In the genomic region with DNA sequence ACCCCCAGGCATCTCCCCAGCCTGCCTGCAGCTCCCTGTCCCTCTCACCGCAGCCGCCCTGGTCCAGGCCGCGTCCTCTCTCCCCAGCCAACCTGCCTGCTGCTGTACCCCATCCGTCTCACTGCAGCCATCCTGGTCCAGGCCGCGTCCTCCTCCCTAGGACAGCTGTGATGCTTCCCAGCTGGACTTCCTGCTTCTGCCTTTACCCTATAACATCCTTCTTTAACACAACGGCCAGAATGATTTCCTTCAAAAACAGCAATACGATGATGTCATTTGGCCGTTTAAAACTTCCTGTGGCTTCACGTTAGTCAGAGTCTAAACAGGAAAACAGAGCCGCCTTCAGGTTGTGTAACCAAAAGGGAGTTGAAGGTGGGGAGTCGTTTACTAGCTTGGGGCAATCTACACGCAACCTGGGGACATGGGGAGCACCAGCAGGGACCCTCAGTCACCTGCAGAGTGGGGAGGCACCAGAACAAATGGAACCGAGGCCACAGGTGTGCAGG, we compare ENCODE assay signal across 11 cellular contexts. TPM values are rescaled to one million over a fixed set of nuclear protein-coding genes. Genes with fewer than 3 reads are reported as not detected.
A peak's percentile ranks its signal among the peaks of the same experiment; 100 is the strongest.
DNase-seq lines count a peak whose midpoint lies in the region; ATAC-seq and TF ChIP-seq lines count a peak whose summit lies in the region.
"Had no signal": no experiment of that assay in that cellular context is flagged by ENCODE, and none has a peak within 500 bp of the region (broad histone marks: within the 10 kb centered on the region; RNA-seq: fewer than 3 reads in every experiment).

No MANE protein-coding gene starts in this region.

- POLR2A ChIA-PET in Caco-2 (lab: Charles Lee) = no interaction called here

- H3K4me1 Mint-ChIP-seq in CD14-positive monocyte = peaks cover 22% of the 10 kb centered on the region
- peaks cover 24% of the 10 kb centered on the region for H3K4me1 Mint-ChIP-seq in T-helper 2 cell treated with Interferon-gamma antibody and Interleukin-4, amounts not matched to agents 5 μg/mL and 100 μg/mL, for 36 hours (ENCODE audit: low read depth)
- no peaks in the 10 kb centered on the region for H3K4me1 Mint-ChIP-seq in Caco-2 (ENCODE audit: low read depth, unreplicated experiment)

- no peaks in the 10 kb centered on the region for H3K36me3 ChIP-seq in Caco-2 (ENCODE audit: control insufficient read depth, insufficient read depth, low read length)

- H3K4me3 ChIP-seq in HL-60 (replicated peaks; ENCODE audit: insufficient read depth, low read length) (peak overlapping the region; percentile 30), Caco-2 (ENCODE audit: low read depth, low read length) (no peak overlapping the region)

- CTCF ChIA-PET in Caco-2 (lab: Charles Lee) = interaction anchor here (0.6 kb wide), 1 partner anchor 1043 kb away, joined by 3 read pairs; no protein-coding TSS in a partner anchor

- peak overlapping the region; percentile 62 for H3K27ac ChIP-seq in HL-60 (replicated peaks)

- H3K36me3 Mint-ChIP-seq in CD14-positive monocyte (no peaks in the 10 kb centered on the region), Caco-2 (ENCODE audit: insufficient read depth, unreplicated experiment) (peaks cover 6% of the 10 kb centered on the region)
- H3K36me3 Mint-ChIP-seq in T-helper 2 cell treated with Interferon-gamma antibody and Interleukin-4, amounts not matched to agents 5 μg/mL and 100 μg/mL, for 36 hours (ENCODE audit: low read depth) = peaks cover 18% of the 10 kb centered on the region

- H3K9me3 ChIP-seq in Caco-2 = no peaks in the 10 kb centered on the region; the same call in 1 of the 2 replicates

- peaks cover 6 to 16% (median 15%) of the 10 kb centered on the region in 3 donors for H3K27me3 Mint-ChIP-seq in CD14-positive monocyte (ENCODE audit: low read depth in 3 of 3)
- peaks cover 3% of the 10 kb centered on the region for H3K27me3 Mint-ChIP-seq in T-helper 2 cell treated with Interferon-gamma antibody and Interleukin-4, amounts not matched to agents 5 μg/mL and 100 μg/mL, for 36 hours (ENCODE audit: low read depth)
- H3K27me3 Mint-ChIP-seq in Caco-2 (ENCODE audit: insufficient read depth, unreplicated experiment) = peaks cover 15% of the 10 kb centered on the region

- H3K4me3 Mint-ChIP-seq in CD14-positive monocyte (no peak overlapping the region), Caco-2 (ENCODE audit: unreplicated experiment) (no peak overlapping the region)
- H3K4me3 Mint-ChIP-seq in T-helper 2 cell treated with Interferon-gamma antibody and Interleukin-4, amounts not matched to agents 5 μg/mL and 100 μg/mL, for 36 hours = peak overlapping the region; percentile 86

- H3K4me1 ChIP-seq in Caco-2 = no peaks in the 10 kb centered on the region

- no TSS peak for BruUV-seq in Caco-2 (replicated peaks; lab: Mats Ljungman, UMichigan)

- H3K9me3 Mint-ChIP-seq in CD14-positive monocyte (peaks cover 4 to 21% (median 10%) of the 10 kb centered on the region in 7 donors), Caco-2 (ENCODE audit: unreplicated experiment) (peaks cover 25% of the 10 kb centered on the region)
- peaks cover 12% of the 10 kb centered on the region for H3K9me3 Mint-ChIP-seq in T-helper 2 cell treated with Interferon-gamma antibody and Interleukin-4, amounts not matched to agents 5 μg/mL and 100 μg/mL, for 36 hours

- no peak for ATAC-seq in GM19463 (IDR thresholded peaks at IDR 0.05; ENCODE audit: unreplicated experiment)
- no peak for ATAC-seq in HG02885 (IDR thresholded peaks at IDR 0.05; ENCODE audit: poor library complexity, unreplicated experiment)
- ATAC-seq in GM21717 (IDR thresholded peaks at IDR 0.05; ENCODE audit: unreplicated experiment) = no peak
- ATAC-seq: Panc1 had no signal

- H3K27me3 ChIP-seq in HL-60 (ENCODE audit: insufficient read depth, poor library complexity, severe bottlenecking) (no peaks in the 10 kb centered on the region), Caco-2 (replicated peaks; ENCODE audit: control insufficient read depth, insufficient read depth, low read length) (no peaks in the 10 kb centered on the region; the same call in 1 of the 2 replicates)

- TF ChIP-seq CTCF in CD14-positive monocyte (IDR thresholded peaks at IDR 0.05) (no peak), HL-60 (IDR thresholded peaks at IDR 0.05; ENCODE audit: insufficient read depth, low read length) (no peak), Caco-2 (IDR thresholded peaks at IDR 0.05; ENCODE audit: insufficient read depth in 1 of 2, low read depth in 1 of 2, low read length in 1 of 2, severe bottlenecking in 1 of 2, unreplicated experiment in 1 of 2) (no peak)

- intact Hi-C loops in CD14-positive monocyte (cut with micrococcal nuclease) (loop anchor here in 1 of 2 donors (10.0 kb wide), 1 partner anchor 243 kb away; no protein-coding TSS in a partner anchor), Caco-2 (cut with micrococcal nuclease; ENCODE audit: unreplicated experiment) (no loop called here)

- DNase-seq in CD14-positive monocyte (ENCODE audit: low spot score) = no peak
- DNase-seq in HL-60 (ENCODE audit: low read depth in 1 of 2, low spot score in 1 of 2) = peak; percentile 86 to 90
- peak; percentile 34 for DNase-seq in T-helper 2 cell treated with Interferon-gamma antibody and Interleukin-4, amounts not matched to agents 5 μg/mL and 100 μg/mL, for 36 hours (ENCODE audit: low spot score)
- DNase-seq in glomerular visceral epithelial cell (ENCODE audit: extremely low spot score) = peak; percentile 26
- DNase-seq in Caco-2 = no peak
- DNase-seq: anterior cingulate cortex, kidney had no signal

- H3K27ac Mint-ChIP-seq in CD14-positive monocyte (peak overlapping the region in 5 of 7 donors; percentile 13 to 88 (median 58)), Caco-2 (ENCODE audit: unreplicated experiment) (no peak overlapping the region)
- peak overlapping the region; percentile 96 for H3K27ac Mint-ChIP-seq in T-helper 2 cell treated with Interferon-gamma antibody and Interleukin-4, amounts not matched to agents 5 μg/mL and 100 μg/mL, for 36 hours

RNA-seq across cellular contexts. Expression of gene ZFAND2A, which starts 32.2 kb away (rescaled TPM):
- 10 to 100 TPM; 30.6 to 35.1 TPM for polyA plus RNA-seq in CD14-positive monocyte
- total RNA-seq in Caco-2 (2022) = 32.1 and 33.6 TPM in 2 replicates

RNA-seq across cellular contexts. Expression of gene UNCX, which starts 40.4 kb away (rescaled TPM):
- not detected for polyA plus RNA-seq in CD14-positive monocyte
- not detected in 2 replicates for total RNA-seq in Caco-2 (2022)

Comparison
In these comparisons a context has a peak if more than half of its experiments do, and no peak if none do; other contexts are left out.
1. DNase-seq: peak in HL-60 (2 of 2), T-helper 2 cell treated with Interferon-gamma antibody and Interleukin-4, amounts not matched to agents 5 μg/mL and 100 μg/mL, for 36 hours (single experiment) and glomerular visceral epithelial cell (single experiment); none in CD14-positive monocyte (single experiment) and Caco-2 (0 of 2).